Comparison of ENCODE assay signal across 1 cellular context in genomic region chr10:14415676-14416307, GRCh38.
TF ChIP-seq lines count a peak whose summit lies in the region.

No MANE protein-coding gene starts in this region.

TF ChIP-seq in GM23338, 12 proteins besides CTCF, POLR2A, EP300 and RAD21 (continued from another document):
- TF ChIP-seq ZNF462 (CRISPR knock-in tag; IDR thresholded peaks at IDR 0.05) (no peak), NANOG (IDR thresholded peaks at IDR 0.05; ENCODE audit: borderline replicate concordance) (no peak), EZH2 (IDR thresholded peaks at IDR 0.05; ENCODE audit: low read depth, unreplicated experiment) (no peak), STAT1 (IDR thresholded peaks at IDR 0.05; ENCODE audit: unreplicated experiment) (no peak), ETS1 (IDR thresholded peaks at IDR 0.05) (no peak), ZNF114 (CRISPR knock-in tag; IDR thresholded peaks at IDR 0.05) (no peak), EZH2phosphoT487 (IDR thresholded peaks at IDR 0.05; ENCODE audit: unreplicated experiment) (no peak)
